Comparison of ENCODE assay signal across 8 cellular contexts in genomic region chr2:96208144-96209010, GRCh38. TPM values are rescaled to one million over a fixed set of nuclear protein-coding genes. Genes with fewer than 3 reads are reported as not detected.
DNase-seq lines count a peak whose midpoint lies in the region; ATAC-seq and TF ChIP-seq lines count a peak whose summit lies in the region.

TSS of gene STARD7 (minus strand) at chr2:96208827. CDS start at chr2:96208434, 393 bp downstream.

- ATAC-seq in GM18907 (IDR thresholded peaks at IDR 0.05; ENCODE audit: unreplicated experiment) (peak; percentile 81), HG03159 (IDR thresholded peaks at IDR 0.05; ENCODE audit: unreplicated experiment) (peak; percentile 91), WTC11 (peak; percentile 95)

- H3K4me3 Mint-ChIP-seq in WTC11 = peak within 1 kb of the TSS; percentile 100

- POLR2A ChIA-PET in WTC11 (lab: Charles Lee) = interaction anchor here (0.6 to 2.0 kb wide), 11 partner anchors 8 to 127 kb away, joined by 3 to 7 read pairs (median 5); partner anchors contain the start of genes ASTL and NCAPH

- peaks cover 48% of the 10 kb centered on the region for H3K4me1 Mint-ChIP-seq in WTC11

- H3K27ac Mint-ChIP-seq in WTC11 = peak within 1 kb of the TSS; percentile 98

- peak; percentile 99 for DNase-seq in AG08395 (ENCODE audit: low spot score)
- peak; percentile 98 for DNase-seq in NCI-H226
- peak; percentile 99 for DNase-seq in WTC11 (ENCODE audit: low spot score)
- DNase-seq in cardiac fibroblast (ENCODE audit: low read depth in 2 of 2) = peak; percentile 98 to 99
- DNase-seq in iPS-NIHi7 (ENCODE audit: extremely low spot score) = peak; percentile 98
- DNase-seq in smooth muscle cell of the brain vasculature (ENCODE audit: low read depth, low spot score) = peak; percentile 93

- no peaks in the 10 kb centered on the region for H3K9me3 Mint-ChIP-seq in WTC11

- peak within 1 kb of the TSS; percentile 88 to 90 for H3K4me3 ChIP-seq in cardiac fibroblast (replicated peaks in 1 of 2; ENCODE audit: low read depth in 2 of 2, low read length in 2 of 2)

- H3K36me3 Mint-ChIP-seq in WTC11 = peaks cover 14% of the 10 kb centered on the region

- no peaks in the 10 kb centered on the region for H3K27me3 Mint-ChIP-seq in WTC11 (ENCODE audit: low read depth)

- CTCF ChIA-PET in WTC11 (lab: Charles Lee) = interaction anchor here (0.6 to 3.4 kb wide), 15 partner anchors 9 to 598 kb away, joined by 3 to 25 read pairs (median 4); partner anchors contain the start of gene ASTL

- TF ChIP-seq CTCF in WTC11 (IDR thresholded peaks at IDR 0.05) (no peak), cardiac fibroblast (IDR thresholded peaks at IDR 0.05; ENCODE audit: low read depth, low read length) (no peak)

TF ChIP-seq in WTC11, 78 proteins besides CTCF, POLR2A, EP300 and RAD21 (continues in another document):
- peak; percentile 66; the same call in 1 of the 2 replicates for TF ChIP-seq FOXP1 (CRISPR knock-in tag; IDR thresholded peaks at IDR 0.05; ENCODE audit: borderline replicate concordance)
- TF ChIP-seq CREB1 (CRISPR knock-in tag; IDR thresholded peaks at IDR 0.05) = 0 out of 2 replicates have a peak, but pooled peaks have one; percentile 48
- peak; percentile 94 for TF ChIP-seq MAX (CRISPR knock-in tag; IDR thresholded peaks at IDR 0.05)
- TF ChIP-seq IRF2 (CRISPR knock-in tag; IDR thresholded peaks at IDR 0.05; ENCODE audit: borderline replicate concordance, low read depth) = no peak
- TF ChIP-seq ZNF263 (CRISPR knock-in tag; IDR thresholded peaks at IDR 0.05; ENCODE audit: low read depth) = no peak; the same call in 1 of the 2 replicates
- TF ChIP-seq ZNF423 (CRISPR knock-in tag; IDR thresholded peaks at IDR 0.05) = peak; percentile 82
- peak; percentile 33; the same call in 1 of the 2 replicates for TF ChIP-seq USF1 (CRISPR knock-in tag; IDR thresholded peaks at IDR 0.05)
- peak; percentile 11 for TF ChIP-seq GABPB1 (CRISPR knock-in tag; IDR thresholded peaks at IDR 0.05)
- no peak for TF ChIP-seq NR1H2 (CRISPR knock-in tag; IDR thresholded peaks at IDR 0.05)
- no peak for TF ChIP-seq PRDM15 (CRISPR knock-in tag; IDR thresholded peaks at IDR 0.05)
- peak; percentile 44 for TF ChIP-seq FOXK1 (CRISPR knock-in tag; IDR thresholded peaks at IDR 0.05)
- TF ChIP-seq GTF2I (CRISPR knock-in tag; conservative IDR thresholded peaks at IDR 0.05) = no peak
- 0 out of 2 replicates have a peak, but pooled peaks have one; percentile 24 for TF ChIP-seq ATF6 (CRISPR knock-in tag; IDR thresholded peaks at IDR 0.05)
- TF ChIP-seq MXD4 (CRISPR knock-in tag; IDR thresholded peaks at IDR 0.05; ENCODE audit: borderline replicate concordance) = no peak
- TF ChIP-seq ERG (CRISPR knock-in tag; IDR thresholded peaks at IDR 0.05) = no peak
- peak; percentile 81; the same call in 1 of the 2 replicates for TF ChIP-seq HMGXB4 (CRISPR knock-in tag; IDR thresholded peaks at IDR 0.05)
- TF ChIP-seq TCF7 (CRISPR knock-in tag; IDR thresholded peaks at IDR 0.05; ENCODE audit: low read depth) = peak; percentile 89

RNA-seq across cellular contexts. Expression of gene STARD7, which starts in this region (rescaled TPM):
- total RNA-seq in WTC11 (2021) = 199 to 217 TPM (median 201 TPM) in 3 replicates

Comparison
In these comparisons a context has a peak if more than half of its experiments do, and no peak if none do; other contexts are left out.
1. Peak in every context shown above with its lines: DNase-seq, ATAC-seq and H3K4me3 ChIP-seq.